8 cellular contexts compared by ENCODE assay signal in genomic region chr18:3012920-3013810, GRCh38. TPM values are rescaled to one million over a fixed set of nuclear protein-coding genes. Genes with fewer than 3 reads are reported as not detected.
DNase-seq lines count a peak whose midpoint lies in the region; ATAC-seq, FAIRE-seq and TF ChIP-seq lines count a peak whose summit lies in the region.

Gene LPIN2, minus strand, starts transcription at chr18:3013144. Its CDS starts 52,304 bp downstream, at chr18:2960840.

- H3K4me1 ChIP-seq in DND-41 (ENCODE audit: insufficient read depth, low read length) = peaks cover 28% of the 10 kb centered on the region
- H3K4me1 ChIP-seq in GM23248 (ENCODE audit: insufficient read depth) = peaks cover 30% of the 10 kb centered on the region
- H3K4me1 ChIP-seq in Karpas-422 (ENCODE audit: low read length) = peaks cover 20% of the 10 kb centered on the region
- peaks cover 30 to 74% (median 71%) of the 10 kb centered on the region in 4 donors for H3K4me1 ChIP-seq in esophagus muscularis mucosa
- H3K4me1 ChIP-seq in muscle layer of duodenum (ENCODE audit: control insufficient read depth in 1 of 2, insufficient read depth in 2 of 2, low read length in 2 of 2) = peaks cover 3 to 39% of the 10 kb centered on the region in 2 donors

- no peaks in the 10 kb centered on the region for H3K27me3 Mint-ChIP-seq in activated T-cell treated with anti-CD3 and anti-CD28 coated beads, Interleukin-2, amount 50 U/mL, for 72 hours (ENCODE audit: low read depth)

- peaks cover 73% of the 10 kb centered on the region for H3K4me1 Mint-ChIP-seq in activated T-cell treated with anti-CD3 and anti-CD28 coated beads, Interleukin-2, amount 50 U/mL, for 72 hours (ENCODE audit: low read depth)

- intact Hi-C loops in esophagus muscularis mucosa (cut with DNase I) = loop anchor here (5.0 kb wide), 2 partner anchors 49 to 234 kb away; partner anchors contain the start of gene MYL12A

- peak; percentile 45 for FAIRE-seq in RCC 7860 (lab: Jason Lieb, UNC)

- H2AFZ ChIP-seq in DND-41 (ENCODE audit: low read depth, low read length) (peak within 1 kb of the TSS; percentile 80), GM23248 (peak within 1 kb of the TSS; percentile 83), Karpas-422 (ENCODE audit: low read length) (peak within 1 kb of the TSS; percentile 99)

- H3K9me2 ChIP-seq in GM23248 (ENCODE audit: insufficient read depth) (no peaks in the 10 kb centered on the region), Karpas-422 (replicated peaks; ENCODE audit: insufficient read depth, low read length) (no peaks in the 10 kb centered on the region)

- peaks cover 2 to 21% of the 10 kb centered on the region in 2 donors for H3K36me3 Mint-ChIP-seq in activated T-cell treated with anti-CD3 and anti-CD28 coated beads, Interleukin-2, amount 50 U/mL, for 72 hours (ENCODE audit: insufficient read depth in 2 of 2)

- TF ChIP-seq CTCF in DND-41 (IDR thresholded peaks at IDR 0.05; ENCODE audit: borderline replicate concordance, extremely low read depth, low read length, poor library complexity, severe bottlenecking) = no peak
- no peak for TF ChIP-seq CTCF in esophagus muscularis mucosa (IDR thresholded peaks at IDR 0.05)

- H3F3A ChIP-seq in GM23248 (ENCODE audit: insufficient read depth) = peaks cover 35% of the 10 kb centered on the region

- H3K79me2 ChIP-seq in DND-41 (ENCODE audit: insufficient read depth, low read length) = peaks cover 35% of the 10 kb centered on the region
- peaks cover 43% of the 10 kb centered on the region for H3K79me2 ChIP-seq in GM23248 (ENCODE audit: insufficient read depth)
- H3K79me2 ChIP-seq in Karpas-422 (ENCODE audit: low read length) = peaks cover 27% of the 10 kb centered on the region

- H3K27ac ChIP-seq in DND-41 (ENCODE audit: low read length) = peak within 1 kb of the TSS; percentile 72
- peak within 1 kb of the TSS; percentile 89 for H3K27ac ChIP-seq in GM23248
- no peak within 1 kb of the TSS for H3K27ac ChIP-seq in Karpas-422 (ENCODE audit: low read length)
- H3K27ac ChIP-seq in esophagus muscularis mucosa (replicated peaks in 1 of 4) = peak within 1 kb of the TSS; percentile 97 to 99 (median 98)
- H3K27ac ChIP-seq in muscle layer of duodenum (ENCODE audit: low read length) = peak within 1 kb of the TSS; percentile 82

- H4K20me1 ChIP-seq in DND-41 (ENCODE audit: insufficient read depth, low read length) (peaks cover 17% of the 10 kb centered on the region), GM23248 (ENCODE audit: insufficient read depth) (0 out of 2 replicates have a peak, but pooled peaks cover 4% of the 10 kb centered on the region), Karpas-422 (ENCODE audit: insufficient read depth, low read depth, low read length) (no peaks in the 10 kb centered on the region)

- H3K4me3 ChIP-seq in DND-41 (ENCODE audit: low read depth in 1 of 2, low read length in 2 of 2) (peak within 1 kb of the TSS; percentile 69 to 75), GM23248 (peak within 1 kb of the TSS; percentile 84), Karpas-422 (ENCODE audit: low read length) (peak within 1 kb of the TSS; percentile 70), esophagus muscularis mucosa (peak within 1 kb of the TSS; percentile 69 to 100 (median 88)), muscle layer of duodenum (ENCODE audit: low read depth in 1 of 2, low read length in 2 of 2) (peak within 1 kb of the TSS; percentile 78 to 82)

- peaks cover 3% of the 10 kb centered on the region for H3K27me3 ChIP-seq in DND-41 (ENCODE audit: insufficient read depth, low read length, poor library complexity)
- no peaks in the 10 kb centered on the region for H3K27me3 ChIP-seq in GM23248 (replicated peaks; ENCODE audit: insufficient read depth)
- H3K27me3 ChIP-seq in Karpas-422 (ENCODE audit: low read length) = no peaks in the 10 kb centered on the region
- no peaks in the 10 kb centered on the region for H3K27me3 ChIP-seq in esophagus muscularis mucosa
- H3K27me3 ChIP-seq in muscle layer of duodenum (ENCODE audit: low read depth, low read length) = no peaks in the 10 kb centered on the region

- peaks cover 15% of the 10 kb centered on the region for H3K36me3 ChIP-seq in DND-41 (ENCODE audit: insufficient read depth, low read length)
- no peaks in the 10 kb centered on the region for H3K36me3 ChIP-seq in GM23248 (ENCODE audit: low read depth)
- H3K36me3 ChIP-seq in Karpas-422 (ENCODE audit: insufficient read depth, low read length) = no peaks in the 10 kb centered on the region
- peaks cover 0 to 13% (median 2%) of the 10 kb centered on the region in 4 donors for H3K36me3 ChIP-seq in esophagus muscularis mucosa
- H3K36me3 ChIP-seq in muscle layer of duodenum (ENCODE audit: control insufficient read depth in 1 of 2, insufficient read depth in 2 of 2, low read length in 2 of 2) = peaks cover 0 to 6% of the 10 kb centered on the region in 2 donors

- in situ Hi-C loops in GM23248 (cut with MboI) = no loop called here

- peak within 1 kb of the TSS; percentile 95 to 96 for H3K4me3 Mint-ChIP-seq in activated T-cell treated with anti-CD3 and anti-CD28 coated beads, Interleukin-2, amount 50 U/mL, for 72 hours

- H3K9me3 ChIP-seq in DND-41 (ENCODE audit: insufficient read depth, low read length, severe bottlenecking) = no peaks in the 10 kb centered on the region
- no peaks in the 10 kb centered on the region for H3K9me3 ChIP-seq in GM23248 (ENCODE audit: low read depth)
- H3K9me3 ChIP-seq in Karpas-422 (ENCODE audit: low read length) = no peaks in the 10 kb centered on the region
- no peaks in the 10 kb centered on the region for H3K9me3 ChIP-seq in esophagus muscularis mucosa
- no peaks in the 10 kb centered on the region for H3K9me3 ChIP-seq in muscle layer of duodenum (ENCODE audit: control insufficient read depth in 1 of 2, low read length in 2 of 2)

- H3K9ac ChIP-seq in DND-41 (ENCODE audit: low read depth, low read length) = peak within 1 kb of the TSS; percentile 84
- peak within 1 kb of the TSS; percentile 90 for H3K9ac ChIP-seq in GM23248
- peak within 1 kb of the TSS; percentile 78 for H3K9ac ChIP-seq in Karpas-422 (ENCODE audit: low read length)

- WGBS in GM23248 (ENCODE audit: low coverage in 1 of 2, low lambda C conversion rate in 2 of 2, missing lambda C conversion rate in 2 of 2), 2 experiments = 1 to 2% methylated on average over 16 to 27 of the region's 93 CpGs
- WGBS in esophagus muscularis mucosa = 2% methylated on average over 17 of the region's 93 CpGs

- TF ChIP-seq EP300 in esophagus muscularis mucosa (IDR thresholded peaks at IDR 0.05) = no peak

- no peak for TF ChIP-seq POLR2A in esophagus muscularis mucosa (IDR thresholded peaks at IDR 0.05; ENCODE audit: low read depth)

- H3K9me3 Mint-ChIP-seq in activated T-cell treated with anti-CD3 and anti-CD28 coated beads, Interleukin-2, amount 50 U/mL, for 72 hours = no peaks in the 10 kb centered on the region

- H3K4me2 ChIP-seq in DND-41 (ENCODE audit: insufficient read depth, low read length) (peak within 1 kb of the TSS; percentile 88), GM23248 (ENCODE audit: unreplicated experiment) (peak within 1 kb of the TSS; percentile 90), Karpas-422 (ENCODE audit: low read depth, low read length, poor library complexity, severe bottlenecking) (peak within 1 kb of the TSS; percentile 86)

- peak within 1 kb of the TSS; percentile 97 for H3K27ac Mint-ChIP-seq in activated T-cell treated with anti-CD3 and anti-CD28 coated beads, Interleukin-2, amount 50 U/mL, for 72 hours

- peak; percentile 83 for ATAC-seq in DND-41 (ENCODE audit: insufficient read depth, low read depth)
- ATAC-seq in activated T-cell treated with anti-CD3 and anti-CD28 coated beads, Interleukin-2, amount 50 U/mL, for 72 hours (replicated peaks in 1 of 2) = peak; percentile 90 to 91

- DNase-seq in DND-41 = peak; percentile 97
- peak; percentile 97 for DNase-seq in GM23248
- peak; percentile 99 for DNase-seq in Karpas-422
- peak; percentile 88 for DNase-seq in RCC 7860 (ENCODE audit: low spot score)
- peak; percentile 97 to 99 for DNase-seq in activated T-cell treated with anti-CD3 and anti-CD28 coated beads, Interleukin-2, amount 50 U/mL, for 72 hours
- DNase-seq in esophagus muscularis mucosa (ENCODE audit: extremely low spot score) = peak; percentile 99
- DNase-seq in stimulated activated CD8-positive, alpha-beta memory T cell treated with anti-CD3 and anti-CD28 coated beads, Interleukin-7, amount 100 ng/mL, for 24 hours (ENCODE audit: low read depth) = peak; percentile 87

RNA-seq across cellular contexts. Expression of gene LPIN2, which starts in this region (rescaled TPM):
- total RNA-seq in GM23248 (2014; rRNA removed; shearing (Covaris generic)) = 29.2 and 33.9 TPM in 2 replicates
- 19.5 and 19.8 TPM in 2 replicates for polyA plus RNA-seq in GM23248 (2016; fragmentation: Nextera tagmentation; extraction: Ambion mirVana)
- total RNA-seq in Karpas-422 (2014; rRNA removed; shearing (Covaris generic); ENCODE audit: low replicate concordance) = 8.5 and 13.7 TPM in 2 replicates
- 100 to 1,000 TPM; 101 to 106 TPM for total RNA-seq in activated T-cell treated with anti-CD3 and anti-CD28 coated beads, Interleukin-2, amount 50 U/mL, for 72 hours
- 10 to 100 TPM; 15.4 to 26.9 (median 24.8) TPM for total RNA-seq in esophagus muscularis mucosa
